In the genomic region with DNA sequence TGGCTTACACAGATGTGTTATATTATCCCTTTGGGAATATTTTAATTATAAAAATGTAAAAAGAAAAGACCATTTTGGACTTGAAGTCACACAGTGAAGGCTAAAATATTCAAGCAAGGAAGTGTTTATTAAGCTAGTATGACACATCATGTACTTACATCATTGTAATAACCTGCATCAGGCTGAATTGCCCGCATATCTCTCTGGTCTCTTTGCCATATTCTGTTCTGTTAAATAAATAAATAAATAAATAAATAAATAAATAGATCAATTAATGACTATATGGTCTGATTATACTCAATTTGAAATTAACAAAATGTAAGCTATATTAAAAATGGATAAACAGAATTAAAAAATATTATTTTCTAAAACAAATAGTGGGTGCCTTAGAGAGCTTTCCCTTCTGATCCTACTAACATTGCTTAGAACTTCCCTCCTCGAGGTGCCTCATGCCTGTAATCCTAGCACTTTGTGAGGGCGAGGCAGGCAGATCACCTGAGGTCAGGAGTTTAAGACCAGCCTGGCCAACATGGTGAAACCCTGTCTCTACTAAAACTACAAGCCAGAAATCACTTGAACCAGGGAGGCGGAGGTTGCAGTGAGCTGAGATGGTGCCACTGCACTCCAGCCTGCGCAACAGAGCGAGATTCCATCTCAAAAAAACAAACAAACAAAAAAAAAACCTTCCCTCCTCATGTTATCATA, we compare ENCODE assay signal across 15 cellular contexts. TPM values are rescaled to one million over a fixed set of nuclear protein-coding genes. Genes with fewer than 3 reads are reported as not detected.
DNase-seq lines count a peak whose midpoint lies in the region; ATAC-seq and TF ChIP-seq lines count a peak whose summit lies in the region.
"Had no signal": no experiment of that assay in that cellular context is flagged by ENCODE, and none has a peak within 500 bp of the region (broad histone marks: within the 10 kb centered on the region; RNA-seq: fewer than 3 reads in every experiment).

No MANE protein-coding gene starts in this region.

- H3K9me3 Mint-ChIP-seq in activated CD4-positive, alpha-beta memory T cell treated with anti-CD3 and anti-CD28 coated beads, Interleukin-2, amount 10 ng/mL, durations not matched to agents 7 days and 5 days = no peaks in the 10 kb centered on the region
- H3K9me3 Mint-ChIP-seq in activated CD4-positive, alpha-beta memory T cell treated with anti-CD3 and anti-CD28 coated beads for 36 hours = no peaks in the 10 kb centered on the region
- no peaks in the 10 kb centered on the region for H3K9me3 Mint-ChIP-seq in stimulated activated memory B cell treated with anti-CD40 and anti-IgM and Interleukin-4, amounts not matched to agents 10 μg/mL and 1 μg/mL and 100 μg/mL, for 72 hours

- TF ChIP-seq CTCF in foreskin keratinocyte (conservative IDR thresholded peaks at IDR 0.05) (no peak), coronary artery (IDR thresholded peaks at IDR 0.05) (no peak)

- H3K9me3 ChIP-seq in SK-N-MC (ENCODE audit: low read depth, low read length) = no peaks in the 10 kb centered on the region
- H3K9me3 ChIP-seq: prostate gland had no signal

- H3K4me3 ChIP-seq in SK-N-MC (no peak overlapping the region), coronary artery (no peak overlapping the region)
- H3K4me3 ChIP-seq: cardiac muscle cell, prostate gland had no signal

- H3K27me3 ChIP-seq in foreskin keratinocyte = no peaks in the 10 kb centered on the region
- H3K27me3 ChIP-seq: cardiac muscle cell had no signal

- POLR2A ChIA-PET in activated CD4-positive, alpha-beta memory T cell treated with anti-CD3 and anti-CD28 coated beads, Interleukin-2, amount 10 ng/mL, durations not matched to agents 7 days and 5 days (lab: Charles Lee) = no interaction called here
- POLR2A ChIA-PET in activated CD4-positive, alpha-beta memory T cell treated with anti-CD3 and anti-CD28 coated beads for 36 hours (lab: Charles Lee) = no interaction called here

- intact Hi-C loops in activated CD4-positive, alpha-beta memory T cell treated with anti-CD3 and anti-CD28 coated beads for 36 hours (cut with micrococcal nuclease) = no loop called here

- peak overlapping the region; percentile 13 for H3K27ac Mint-ChIP-seq in activated CD4-positive, alpha-beta memory T cell treated with anti-CD3 and anti-CD28 coated beads, Interleukin-2, amount 10 ng/mL, durations not matched to agents 7 days and 5 days
- H3K27ac Mint-ChIP-seq in activated CD4-positive, alpha-beta memory T cell treated with anti-CD3 and anti-CD28 coated beads for 36 hours = no peak overlapping the region
- H3K27ac Mint-ChIP-seq in stimulated activated memory B cell treated with anti-CD40 and anti-IgM and Interleukin-4, amounts not matched to agents 10 μg/mL and 1 μg/mL and 100 μg/mL, for 72 hours = peak overlapping the region; percentile 70

- DNase-seq in activated CD4-positive, alpha-beta memory T cell treated with anti-CD3 and anti-CD28 coated beads, Interleukin-2, amount 10 ng/mL, durations not matched to agents 7 days and 5 days = no peak
- DNase-seq in activated CD4-positive, alpha-beta memory T cell treated with anti-CD3 and anti-CD28 coated beads for 36 hours = no peak
- no peak for DNase-seq in SK-N-MC (ENCODE audit: low read depth, low spot score)
- peak; percentile 6 to 31 for DNase-seq in foreskin keratinocyte
- no peak for DNase-seq in coronary artery (ENCODE audit: low spot score)
- no peak for DNase-seq in DMS114 treated with DMSO at 0.1 percent for 48 hours (lab: John Stamatoyannopoulos, UW; ENCODE audit: unreplicated experiment)
- DNase-seq: activated naive CD4-positive, alpha-beta T cell treated with Interleukin-2 at 50 U/mL for 16 hours; NCI-H1694; NCI-H510A treated with DMSO at 0.1 percent for 48 hours; substantia nigra had no signal

- no peak for ATAC-seq in foreskin keratinocyte
- no peak for ATAC-seq in stimulated activated memory B cell treated with anti-CD40 and anti-IgM and Interleukin-4, amounts not matched to agents 10 μg/mL and 1 μg/mL and 100 μg/mL, for 72 hours
- no peak for ATAC-seq in GM18868 (IDR thresholded peaks at IDR 0.05; ENCODE audit: unreplicated experiment)

- H3K4me1 Mint-ChIP-seq in activated CD4-positive, alpha-beta memory T cell treated with anti-CD3 and anti-CD28 coated beads, Interleukin-2, amount 10 ng/mL, durations not matched to agents 7 days and 5 days = peaks cover 11% of the 10 kb centered on the region
- peaks cover 10% of the 10 kb centered on the region for H3K4me1 Mint-ChIP-seq in activated CD4-positive, alpha-beta memory T cell treated with anti-CD3 and anti-CD28 coated beads for 36 hours (ENCODE audit: low read depth)
- H3K4me1 Mint-ChIP-seq in stimulated activated memory B cell treated with anti-CD40 and anti-IgM and Interleukin-4, amounts not matched to agents 10 μg/mL and 1 μg/mL and 100 μg/mL, for 72 hours = peaks cover 8% of the 10 kb centered on the region

- no peaks in the 10 kb centered on the region for H3K27me3 Mint-ChIP-seq in activated CD4-positive, alpha-beta memory T cell treated with anti-CD3 and anti-CD28 coated beads, Interleukin-2, amount 10 ng/mL, durations not matched to agents 7 days and 5 days
- H3K27me3 Mint-ChIP-seq in activated CD4-positive, alpha-beta memory T cell treated with anti-CD3 and anti-CD28 coated beads for 36 hours = no peaks in the 10 kb centered on the region
- no peaks in the 10 kb centered on the region for H3K27me3 Mint-ChIP-seq in stimulated activated memory B cell treated with anti-CD40 and anti-IgM and Interleukin-4, amounts not matched to agents 10 μg/mL and 1 μg/mL and 100 μg/mL, for 72 hours

- H3K27ac ChIP-seq in SK-N-MC (peak overlapping the region; percentile 27; the same call in 1 of the 2 replicates), foreskin keratinocyte (peak overlapping the region; percentile 52), coronary artery (no peak overlapping the region)
- H3K27ac ChIP-seq: cardiac muscle cell, prostate gland, VCaP had no signal

- H3K9ac ChIP-seq in SK-N-MC (ENCODE audit: insufficient read length) = no peak overlapping the region

- peaks cover 40% of the 10 kb centered on the region for H3K36me3 Mint-ChIP-seq in activated CD4-positive, alpha-beta memory T cell treated with anti-CD3 and anti-CD28 coated beads, Interleukin-2, amount 10 ng/mL, durations not matched to agents 7 days and 5 days (ENCODE audit: low read depth)
- peaks cover 25% of the 10 kb centered on the region for H3K36me3 Mint-ChIP-seq in activated CD4-positive, alpha-beta memory T cell treated with anti-CD3 and anti-CD28 coated beads for 36 hours
- H3K36me3 Mint-ChIP-seq in stimulated activated memory B cell treated with anti-CD40 and anti-IgM and Interleukin-4, amounts not matched to agents 10 μg/mL and 1 μg/mL and 100 μg/mL, for 72 hours = peaks cover 28% of the 10 kb centered on the region

- H3K4me1 ChIP-seq in foreskin keratinocyte = peaks cover 20% of the 10 kb centered on the region
- H3K4me1 ChIP-seq: prostate gland had no signal

- peaks cover 61% of the 10 kb centered on the region for H3K36me3 ChIP-seq in SK-N-MC (ENCODE audit: insufficient read depth, low read length)

- no peak overlapping the region for H3K4me3 Mint-ChIP-seq in activated CD4-positive, alpha-beta memory T cell treated with anti-CD3 and anti-CD28 coated beads, Interleukin-2, amount 10 ng/mL, durations not matched to agents 7 days and 5 days
- no peak overlapping the region for H3K4me3 Mint-ChIP-seq in activated CD4-positive, alpha-beta memory T cell treated with anti-CD3 and anti-CD28 coated beads for 36 hours
- no peak overlapping the region for H3K4me3 Mint-ChIP-seq in stimulated activated memory B cell treated with anti-CD40 and anti-IgM and Interleukin-4, amounts not matched to agents 10 μg/mL and 1 μg/mL and 100 μg/mL, for 72 hours

- CTCF ChIA-PET in activated CD4-positive, alpha-beta memory T cell treated with anti-CD3 and anti-CD28 coated beads, Interleukin-2, amount 10 ng/mL, durations not matched to agents 7 days and 5 days (lab: Charles Lee) = interaction anchor here (0.8 kb wide), 1 partner anchor 15 kb away, joined by 3 read pairs; no protein-coding TSS in a partner anchor
- CTCF ChIA-PET in activated CD4-positive, alpha-beta memory T cell treated with anti-CD3 and anti-CD28 coated beads for 36 hours (lab: Charles Lee) = interaction anchor here (1.0 kb wide), 1 partner anchor 67 kb away, joined by 3 read pairs; no protein-coding TSS in a partner anchor

RNA-seq across cellular contexts. Expression of gene WDR33, which starts 42.0 kb away (rescaled TPM):
- total RNA-seq in activated CD4-positive, alpha-beta memory T cell treated with anti-CD3 and anti-CD28 coated beads, Interleukin-2, amount 10 ng/mL, durations not matched to agents 7 days and 5 days = 10 to 100 TPM; 63.7 to 65.1 TPM
- total RNA-seq in activated CD4-positive, alpha-beta memory T cell treated with anti-CD3 and anti-CD28 coated beads for 36 hours = 10 to 100 TPM; 62.9 to 64.7 TPM
- total RNA-seq in foreskin keratinocyte = 29.3 and 30.2 TPM in 2 replicates
- 15.4 and 18.9 TPM in 2 replicates for polyA plus RNA-seq in foreskin keratinocyte

Comparison
In these comparisons a context has a peak if more than half of its experiments do, and no peak if none do; other contexts are left out.
1. DNase-seq: peak in foreskin keratinocyte (2 of 2); none in activated CD4-positive, alpha-beta memory T cell treated with anti-CD3 and anti-CD28 coated beads, Interleukin-2, amount 10 ng/mL, durations not matched to agents 7 days and 5 days (single experiment), activated CD4-positive, alpha-beta memory T cell treated with anti-CD3 and anti-CD28 coated beads for 36 hours (single experiment), SK-N-MC (single experiment), coronary artery (single experiment) and DMS114 treated with DMSO at 0.1 percent for 48 hours (single experiment).
2. H3K27ac ChIP-seq: peak in SK-N-MC (single experiment) and foreskin keratinocyte (single experiment); none in coronary artery (0 of 2).